ENCODE assay signal across 1 cellular context in genomic region chr5:94463739-94464138, GRCh38.
TF ChIP-seq lines count a peak whose summit lies in the region.

No MANE protein-coding gene starts in this region.

TF ChIP-seq in SK-N-SH, 30 proteins besides CTCF, POLR2A, EP300 and RAD21 (continued from another document):
- TF ChIP-seq POLR2AphosphoS5 (IDR thresholded peaks at IDR 0.05; ENCODE audit: low read depth, low read length) (peak; percentile 57; the same call in 1 of the 2 replicates), PBX3 (IDR thresholded peaks at IDR 0.05) (peak; percentile 78), USF2 (IDR thresholded peaks at IDR 0.05; ENCODE audit: borderline replicate concordance, low read depth, low read length) (no peak), ELF1 (IDR thresholded peaks at IDR 0.05) (no peak), JUND (IDR thresholded peaks at IDR 0.05) (peak; percentile 60), GABPA (IDR thresholded peaks at IDR 0.05; ENCODE audit: low read depth) (no peak), NFIC (IDR thresholded peaks at IDR 0.05; ENCODE audit: borderline replicate concordance) (peak; percentile 75), TCF12 (IDR thresholded peaks at IDR 0.05) (peak; percentile 96), RXRA (IDR thresholded peaks at IDR 0.05; ENCODE audit: borderline replicate concordance, low read depth) (0 out of 2 replicates have a peak, but pooled peaks have one; percentile 46), TEAD4 (IDR thresholded peaks at IDR 0.05; ENCODE audit: borderline replicate concordance, insufficient read depth) (peak; percentile 70; the same call in 1 of the 2 replicates), MEF2A (IDR thresholded peaks at IDR 0.05; ENCODE audit: borderline replicate concordance, low read depth) (peak; percentile 21; the same call in 1 of the 2 replicates), FOSL2 (IDR thresholded peaks at IDR 0.05; ENCODE audit: borderline replicate concordance, low read depth) (peak; percentile 43; the same call in 1 of the 2 replicates), REST (IDR thresholded peaks at IDR 0.05; ENCODE audit: low read depth, low read length) (no peak)
- TF ChIP-seq, protein P1, sequence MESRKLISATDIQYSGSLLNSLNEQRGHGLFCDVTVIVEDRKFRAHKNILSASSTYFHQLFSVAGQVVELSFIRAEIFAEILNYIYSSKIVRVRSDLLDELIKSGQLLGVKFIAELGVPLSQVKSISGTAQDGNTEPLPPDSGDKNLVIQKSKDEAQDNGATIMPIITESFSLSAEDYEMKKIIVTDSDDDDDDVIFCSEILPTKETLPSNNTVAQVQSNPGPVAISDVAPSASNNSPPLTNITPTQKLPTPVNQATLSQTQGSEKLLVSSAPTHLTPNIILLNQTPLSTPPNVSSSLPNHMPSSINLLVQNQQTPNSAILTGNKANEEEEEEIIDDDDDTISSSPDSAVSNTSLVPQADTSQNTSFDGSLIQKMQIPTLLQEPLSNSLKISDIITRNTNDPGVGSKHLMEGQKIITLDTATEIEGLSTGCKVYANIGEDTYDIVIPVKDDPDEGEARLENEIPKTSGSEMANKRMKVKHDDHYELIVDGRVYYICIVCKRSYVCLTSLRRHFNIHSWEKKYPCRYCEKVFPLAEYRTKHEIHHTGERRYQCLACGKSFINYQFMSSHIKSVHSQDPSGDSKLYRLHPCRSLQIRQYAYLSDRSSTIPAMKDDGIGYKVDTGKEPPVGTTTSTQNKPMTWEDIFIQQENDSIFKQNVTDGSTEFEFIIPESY (IDR thresholded peaks at IDR 0.05; ENCODE audit: borderline replicate concordance, low read depth): no peak
